Comparison of ENCODE assay signal across 21 cellular contexts in the genomic region with DNA sequence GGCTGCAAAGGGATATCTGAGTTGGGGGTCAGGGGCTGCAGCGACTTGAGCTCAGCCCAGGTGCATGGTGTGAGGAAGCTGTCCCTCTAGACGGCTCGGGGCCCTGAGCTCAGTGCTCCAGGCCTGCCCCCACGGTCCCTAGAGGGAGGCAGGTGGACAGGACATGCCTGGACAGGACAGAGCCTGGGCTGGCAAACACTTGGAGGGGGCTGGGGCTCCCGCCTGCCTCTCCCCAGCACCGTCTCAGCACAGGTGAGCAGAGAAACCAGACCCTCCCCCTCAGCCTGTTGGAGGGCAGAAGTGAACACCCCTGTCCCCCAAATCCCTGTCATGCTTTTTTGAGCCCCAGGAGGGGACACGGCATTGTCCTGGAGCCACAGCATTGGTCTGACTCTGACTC.
"Had no signal": no experiment of that assay in that cellular context is flagged by ENCODE, and none has a peak within 500 bp of the region (broad histone marks: within the 10 kb centered on the region; RNA-seq: fewer than 3 reads in every experiment).

No MANE protein-coding gene starts in this region.

- H3K36me3 ChIP-seq: left lung, thyroid gland, uterus had no signal

- H3K4me2 ChIP-seq: hepatocyte had no signal

- H3K9me3 Mint-ChIP-seq: naive thymus-derived CD8-positive, alpha-beta T cell had no signal

- ATAC-seq: activated CD8-positive, alpha-beta memory T cell treated with anti-CD3 and anti-CD28 coated beads, Interleukin-2, amount 10 ng/mL, durations not matched to agents 7 days and 5 days; esophagus mucosa; left lung; naive thymus-derived CD8-positive, alpha-beta T cell; stimulated activated naive B cell treated with anti-CD40 and anti-IgM and Interleukin-4, amounts not matched to agents 10 μg/mL and 1 μg/mL and 100 μg/mL, for 72 hours had no signal

- FAIRE-seq: colon had no signal

- H3K4me3 ChIP-seq: hepatocyte, left lung, skin epidermis, thyroid gland, uterus had no signal

- H3K27ac ChIP-seq: hepatocyte, skin epidermis, thyroid gland, uterus had no signal

- H3K9me3 ChIP-seq: left lung, thyroid gland, uterus had no signal

- H3K27me3 ChIP-seq: hepatocyte, left lung, thyroid gland, uterus had no signal

- H2AFZ ChIP-seq: hepatocyte had no signal

- H3K36me3 Mint-ChIP-seq: activated CD8-positive, alpha-beta memory T cell treated with anti-CD3 and anti-CD28 coated beads, Interleukin-2, amount 10 ng/mL, durations not matched to agents 7 days and 5 days; activated naive CD8-positive, alpha-beta T cell; naive thymus-derived CD8-positive, alpha-beta T cell; stimulated activated naive B cell treated with anti-CD40 and anti-IgM and Interleukin-4, amounts not matched to agents 10 μg/mL and 1 μg/mL and 100 μg/mL, for 72 hours had no signal

- DNase-seq: activated CD4-positive, alpha-beta T cell treated with anti-CD3 and anti-CD28 coated beads for 1 hour; activated CD4-positive, alpha-beta T cell treated with anti-CD3 and anti-CD28 coated beads, Interleukin-2, amount 50 U/mL, for 4 hours; activated CD8-positive, alpha-beta memory T cell treated with anti-CD3 and anti-CD28 coated beads, Interleukin-2, amount 10 ng/mL, durations not matched to agents 7 days and 5 days; activated effector memory CD4-positive, alpha-beta T cell treated with anti-CD3 and anti-CD28 coated beads, Interleukin-2, amount 50 U/mL, for 16 hours; activated T-cell treated with anti-CD3 and anti-CD28 coated beads, Interleukin-2, amount 50 U/mL, for 1 hour; amniotic stem cell; islet precursor cell; naive thymus-derived CD8-positive, alpha-beta T cell; posterior cingulate gyrus; stimulated activated CD4-positive, alpha-beta T cell treated with anti-CD3 and anti-CD28 coated beads, Interleukin-15, amount 100 ng/mL, for 24 hours; stimulated activated CD4-positive, alpha-beta T cell treated with anti-CD3 and anti-CD28 coated beads, Interleukin-4, amount 100 ng/mL, for 1 hour; stimulated activated naive B cell treated with anti-CD40 and anti-IgM and Interleukin-4, amounts not matched to agents 10 μg/mL and 1 μg/mL and 100 μg/mL, for 72 hours; T1000; thyroid gland; uterus had no signal

- H3K27ac Mint-ChIP-seq: activated CD8-positive, alpha-beta memory T cell treated with anti-CD3 and anti-CD28 coated beads, Interleukin-2, amount 10 ng/mL, durations not matched to agents 7 days and 5 days; activated naive CD8-positive, alpha-beta T cell; naive thymus-derived CD8-positive, alpha-beta T cell; stimulated activated naive B cell treated with anti-CD40 and anti-IgM and Interleukin-4, amounts not matched to agents 10 μg/mL and 1 μg/mL and 100 μg/mL, for 72 hours had no signal

- H3K4me3 Mint-ChIP-seq: activated CD8-positive, alpha-beta memory T cell treated with anti-CD3 and anti-CD28 coated beads, Interleukin-2, amount 10 ng/mL, durations not matched to agents 7 days and 5 days; activated naive CD8-positive, alpha-beta T cell; naive thymus-derived CD8-positive, alpha-beta T cell; stimulated activated naive B cell treated with anti-CD40 and anti-IgM and Interleukin-4, amounts not matched to agents 10 μg/mL and 1 μg/mL and 100 μg/mL, for 72 hours had no signal
